17 cellular contexts compared by ENCODE assay signal in genomic region chr22:19003518-19003917, GRCh38.
"Had no signal": no experiment of that assay in that cellular context is flagged by ENCODE, and none has a peak within 500 bp of the region (broad histone marks: within the 10 kb centered on the region; RNA-seq: fewer than 3 reads in every experiment).

No MANE protein-coding gene starts in this region.

- ATAC-seq: gastrocnemius medialis; heart left ventricle; natural killer cell; sciatic nerve; stimulated activated naive CD8-positive, alpha-beta T cell treated with anti-CD3 and anti-CD28 coated beads, Interleukin-15, amount 100 ng/mL, for 72 hours; upper lobe of right lung had no signal

- DNase-seq: cortex of kidney; gastrocnemius medialis; heart left ventricle; natural killer cell; stimulated activated CD4-positive, alpha-beta T cell treated with anti-CD3 and anti-CD28 coated beads, Interleukin-12 subunit alpha, Interleukin-12 subunit beta, amount 100 ng/mL, for 4 hours; stimulated activated CD4-positive, alpha-beta T cell treated with anti-CD3 and anti-CD28 coated beads, Interleukin-1b, Interleukin-23, amount 100 ng/mL, for 48 hours; stimulated activated CD4-positive, alpha-beta T cell treated with anti-CD3 and anti-CD28 coated beads, Interleukin-4, amount 100 ng/mL, for 1 hour; stimulated activated CD8-positive, alpha-beta memory T cell treated with anti-CD3 and anti-CD28 coated beads, Interleukin-4, amount 100 ng/mL, for 48 hours; stimulated activated naive CD4-positive, alpha-beta T cell; stimulated activated naive CD8-positive, alpha-beta T cell treated with anti-CD3 and anti-CD28 coated beads, Interleukin-15, amount 100 ng/mL, for 72 hours; transverse colon; upper lobe of right lung; uterus had no signal

- H3K9me3 Mint-ChIP-seq: natural killer cell; neural progenitor cell; stimulated activated naive CD8-positive, alpha-beta T cell treated with anti-CD3 and anti-CD28 coated beads, Interleukin-15, amount 100 ng/mL, for 72 hours had no signal

- H3K4me1 Mint-ChIP-seq: memory B cell; natural killer cell; neural progenitor cell; stimulated activated naive CD8-positive, alpha-beta T cell treated with anti-CD3 and anti-CD28 coated beads, Interleukin-15, amount 100 ng/mL, for 72 hours had no signal

- H3K36me3 Mint-ChIP-seq: natural killer cell, neural progenitor cell had no signal

- H3K4me3 Mint-ChIP-seq: memory B cell; natural killer cell; neural progenitor cell; stimulated activated naive CD8-positive, alpha-beta T cell treated with anti-CD3 and anti-CD28 coated beads, Interleukin-15, amount 100 ng/mL, for 72 hours had no signal

- H3K27ac Mint-ChIP-seq: memory B cell; natural killer cell; neural progenitor cell; progenitor cell of endocrine pancreas; stimulated activated naive CD8-positive, alpha-beta T cell treated with anti-CD3 and anti-CD28 coated beads, Interleukin-15, amount 100 ng/mL, for 72 hours had no signal
